In genomic region chr6:39561536-39562266, GRCh38 we compare ENCODE assay signal across 30 cellular contexts.
DNase-seq lines count a peak whose midpoint lies in the region; ATAC-seq, FAIRE-seq and TF ChIP-seq lines count a peak whose summit lies in the region.
"Had no signal": no experiment of that assay in that cellular context is flagged by ENCODE, and none has a peak within 500 bp of the region (broad histone marks: within the 10 kb centered on the region; RNA-seq: fewer than 3 reads in every experiment).

No MANE protein-coding gene starts in this region.

- peak overlapping the region in 1 of 2 experiments; percentile 6 for H2BK12ac ChIP-seq in mesenchymal stem cell (ENCODE audit: low read length in 2 of 2)

- in situ Hi-C loops in HepG2 (cut with HindIII; ENCODE audit: extremely low pct_ligation_motif_present, low pct_unique_long_range_greater_than_20kb): no loop called here

- ATAC-seq in HepG2: no peak
- ATAC-seq: CD8-positive, alpha-beta T cell; esophagus mucosa; HCT116 had no signal

- H2BK120ac ChIP-seq in mesenchymal stem cell (ENCODE audit: low read depth, low read length): no peak overlapping the region

- POLR2A ChIA-PET in HepG2 (lab: Yijun Ruan, JAX): no interaction called here

- CTCF ChIA-PET in HepG2 (lab: Yijun Ruan, JAX; ENCODE audit: low intra/inter-chr PET ratio, low total read pairs): no interaction called here
- CTCF ChIA-PET in activated naive CD4-positive, alpha-beta T cell treated with anti-CD3 and anti-CD28 coated beads for 36 hours (lab: Charles Lee): no interaction called here

- H3K4me1 ChIP-seq in liver (ENCODE audit: control insufficient read depth in 4 of 4, insufficient read depth in 4 of 4, low read length in 3 of 4) (peaks cover 0 to 8% (median under 1%) of the 10 kb centered on the region in 4 donors), HepG2 (ENCODE audit: insufficient read depth, low read length) (no peaks in the 10 kb centered on the region), mesenchymal stem cell (ENCODE audit: control insufficient read depth, insufficient read depth, low read depth, low read length) (peaks cover 2% of the 10 kb centered on the region), vagina (peaks cover 11% of the 10 kb centered on the region)

- intact Hi-C loops in HepG2 (cut with micrococcal nuclease; ENCODE audit: unreplicated experiment) (no loop called here), vagina (cut with DNase I) (no loop called here)
- intact Hi-C loops in activated naive CD4-positive, alpha-beta T cell treated with anti-CD3 and anti-CD28 coated beads for 36 hours (cut with micrococcal nuclease): no loop called here

- no peak overlapping the region for H2BK5ac ChIP-seq in mesenchymal stem cell (ENCODE audit: low read depth, low read length, poor library complexity, severe bottlenecking)

- no peaks in the 10 kb centered on the region for H3K4me1 Mint-ChIP-seq in activated naive CD4-positive, alpha-beta T cell treated with anti-CD3 and anti-CD28 coated beads for 36 hours (ENCODE audit: low read depth)
- peaks cover 5% of the 10 kb centered on the region for H3K4me1 Mint-ChIP-seq in mesothelial cell of epicardium
- H3K4me1 Mint-ChIP-seq: activated naive CD4-positive, alpha-beta T cell treated with anti-CD3 and anti-CD28 coated beads, Interleukin-2, amount 10 ng/mL, durations not matched to agents 7 days and 5 days; B cell; endodermal cell had no signal

- WGBS in liver: 33% methylated on average over 5 of the region's 5 CpGs
- WGBS in HepG2 (ENCODE audit: low lambda C conversion rate): 55% methylated on average over 5 of the region's 5 CpGs
- WGBS in mesenchymal stem cell: 89% methylated on average over 5 of the region's 5 CpGs

- no peak for DNase-seq in HepG2 (ENCODE audit: low spot score)
- peak; percentile 20 for DNase-seq in fibroblast of the aortic adventitia (ENCODE audit: low read depth)
- DNase-seq in mesenchymal stem cell: peak; percentile 45
- no peak for DNase-seq in vagina (ENCODE audit: extremely low spot score in 2 of 2)
- no peak for DNase-seq in activated naive CD4-positive, alpha-beta T cell treated with anti-CD3 and anti-CD28 coated beads for 36 hours
- DNase-seq in mesothelial cell of epicardium (ENCODE audit: low spot score in 2 of 2, unreplicated experiment in 2 of 2): no peak
- DNase-seq in DMS 273 (lab: John Stamatoyannopoulos, UW; ENCODE audit: unreplicated experiment): no peak
- DNase-seq: activated CD4-positive, alpha-beta T cell treated with anti-CD3 and anti-CD28 coated beads, Interleukin-2, amount 50 U/mL, for 4 hours; activated naive CD4-positive, alpha-beta T cell treated with anti-CD3 and anti-CD28 coated beads, Interleukin-2, amount 10 ng/mL, durations not matched to agents 7 days and 5 days; amniotic stem cell; CD8-positive, alpha-beta T cell; DMS153; endodermal cell; glutamatergic neuron; mesendoderm; NCI-H1105; NCI-H2029 treated with DMSO at 0.1 percent for 48 hours; NCI-H2227 treated with DMSO at 0.1 percent for 48 hours; NCI-H748 treated with DMSO at 0.1 percent for 48 hours; stimulated activated CD4-positive, alpha-beta T cell treated with anti-CD3 and anti-CD28 coated beads, Interleukin-2, amount 100 ng/mL, for 24 hours; T-helper 1 cell; transverse colon had no signal

- no peak overlapping the region for H4K8ac ChIP-seq in mesenchymal stem cell (ENCODE audit: low read length)

- H3K23ac ChIP-seq in mesenchymal stem cell (ENCODE audit: low read length in 2 of 2): no peak overlapping the region

- no peaks in the 10 kb centered on the region for H3K79me2 ChIP-seq in HepG2 (ENCODE audit: insufficient read depth, low read length)

- H3K9me3 ChIP-seq in liver (ENCODE audit: control insufficient read depth in 4 of 4, low read length in 3 of 4) (no peaks in the 10 kb centered on the region), HepG2 (ENCODE audit: low read length) (no peaks in the 10 kb centered on the region), mesenchymal stem cell (ENCODE audit: control insufficient read depth, low read length) (no peaks in the 10 kb centered on the region), vagina (no peaks in the 10 kb centered on the region)
- H3K9me3 ChIP-seq: neutrophil, transverse colon had no signal

- no peaks in the 10 kb centered on the region for H3K9me3 Mint-ChIP-seq in activated naive CD4-positive, alpha-beta T cell treated with anti-CD3 and anti-CD28 coated beads for 36 hours
- no peaks in the 10 kb centered on the region for H3K9me3 Mint-ChIP-seq in mesothelial cell of epicardium
- H3K9me3 Mint-ChIP-seq: activated naive CD4-positive, alpha-beta T cell treated with anti-CD3 and anti-CD28 coated beads, Interleukin-2, amount 10 ng/mL, durations not matched to agents 7 days and 5 days; activated T-helper 1 cell treated with anti-CD3 and anti-CD28 coated beads, Interleukin-12 subunit alpha, Interleukin-12 subunit beta, Interleukin-2, Interleukin-4 antibody, amounts not matched to agents 30 ng/mL and 10 ng/mL and 1 ng/mL, durations not matched to agents 14 hours and 24 hours and 36 hours; CD8-positive, alpha-beta T cell; endodermal cell had no signal

- H3K27me3 ChIP-seq in liver (ENCODE audit: control insufficient read depth in 4 of 4, insufficient read depth in 4 of 4, low read length in 3 of 4): no peaks in the 10 kb centered on the region
- H3K27me3 ChIP-seq in HepG2 (ENCODE audit: control insufficient read depth in 1 of 2, insufficient read depth in 2 of 2, low read length in 2 of 2): no peaks in the 10 kb centered on the region
- H3K27me3 ChIP-seq in mesenchymal stem cell (ENCODE audit: control insufficient read depth in 1 of 2, insufficient read depth in 1 of 2, low read length in 2 of 2): no peaks in the 10 kb centered on the region
- no peaks in the 10 kb centered on the region for H3K27me3 ChIP-seq in vagina
- H3K27me3 ChIP-seq: cardiac muscle cell, neutrophil, transverse colon had no signal

- peak overlapping the region in 1 of 2 experiments; percentile 53 for H3K4ac ChIP-seq in mesenchymal stem cell (ENCODE audit: low read depth in 1 of 2, low read length in 2 of 2)

- no peak overlapping the region for H3K18ac ChIP-seq in mesenchymal stem cell (ENCODE audit: low read depth in 1 of 2, low read length in 2 of 2)

- no peaks in the 10 kb centered on the region for H3K79me1 ChIP-seq in mesenchymal stem cell (replicated peaks; ENCODE audit: low read length, poor library complexity, severe bottlenecking)

- BruUV-seq in HepG2 (replicated peaks; lab: Mats Ljungman, UMichigan): no TSS peak

- no peak overlapping the region for H3K4me3 ChIP-seq in liver (ENCODE audit: low read depth in 1 of 3, low read length in 3 of 3)
- no peak overlapping the region for H3K4me3 ChIP-seq in HepG2 (replicated peaks in 1 of 3; ENCODE audit: insufficient read depth in 1 of 3, low read depth in 2 of 3, low read length in 3 of 3)
- H3K4me3 ChIP-seq in fibroblast of the aortic adventitia (ENCODE audit: low read depth, low read length): no peak overlapping the region
- no peak overlapping the region for H3K4me3 ChIP-seq in mesenchymal stem cell (ENCODE audit: insufficient read depth in 1 of 2, low read depth in 1 of 2, low read length in 2 of 2)
- H3K4me3 ChIP-seq in vagina: no peak overlapping the region
- H3K4me3 ChIP-seq: cardiac muscle cell, transverse colon had no signal

- no peak for TF ChIP-seq POLR2A in HepG2 (IDR thresholded peaks at IDR 0.05; ENCODE audit: insufficient read depth in 1 of 2, low read depth in 2 of 2, low read length in 2 of 2)
- TF ChIP-seq POLR2A in vagina (IDR thresholded peaks at IDR 0.05): no peak

- no peak for TF ChIP-seq CTCF in liver (IDR thresholded peaks at IDR 0.05; ENCODE audit: low read depth, low read length, missing input control)
- no peak for TF ChIP-seq CTCF in HepG2 (CRISPR knock-in tag; IDR thresholded peaks at IDR 0.05)
- no peak for TF ChIP-seq CTCF in fibroblast of the aortic adventitia (IDR thresholded peaks at IDR 0.05; ENCODE audit: insufficient read depth, low read length)
- no peak for TF ChIP-seq CTCF in vagina (IDR thresholded peaks at IDR 0.05)
- no peak for TF ChIP-seq CTCF in mesothelial cell of epicardium (IDR thresholded peaks at IDR 0.05; ENCODE audit: unreplicated experiment)

- H3K14ac ChIP-seq in mesenchymal stem cell (ENCODE audit: low read length in 2 of 2): no peak overlapping the region

- H3K4me2 ChIP-seq in HepG2 (ENCODE audit: low read depth, low read length): no peak overlapping the region
- H3K4me2 ChIP-seq in mesenchymal stem cell (ENCODE audit: low read length, poor library complexity, severe bottlenecking): no peak overlapping the region

- no peak overlapping the region for H2AFZ ChIP-seq in HepG2 (ENCODE audit: low read length)
- no peak overlapping the region for H2AFZ ChIP-seq in mesenchymal stem cell (ENCODE audit: low read depth, low read length)

- TF ChIP-seq RAD21 in liver (IDR thresholded peaks at IDR 0.05): no peak
- TF ChIP-seq RAD21 in HepG2 (CRISPR knock-in tag; IDR thresholded peaks at IDR 0.05): no peak

- H3K36me3 ChIP-seq in liver (ENCODE audit: control insufficient read depth in 4 of 4, insufficient read depth in 3 of 4, low read depth in 1 of 4, low read length in 3 of 4) (no peaks in the 10 kb centered on the region), HepG2 (replicated peaks in 1 of 2; ENCODE audit: control insufficient read depth in 1 of 2, insufficient read depth in 2 of 2, low read length in 2 of 2) (no peaks in the 10 kb centered on the region), mesenchymal stem cell (ENCODE audit: control insufficient read depth in 1 of 2, insufficient read depth in 2 of 2, low read depth in 1 of 2, low read length in 2 of 2) (no peaks in the 10 kb centered on the region), vagina (no peaks in the 10 kb centered on the region)
- H3K36me3 ChIP-seq: cardiac muscle cell, neutrophil, transverse colon had no signal

- no peak overlapping the region for H2AK5ac ChIP-seq in mesenchymal stem cell (ENCODE audit: low read length, severe bottlenecking)

- TF ChIP-seq EP300 in HepG2 (IDR thresholded peaks at IDR 0.05; ENCODE audit: low read depth in 2 of 2, low read length in 2 of 2): no peak
- TF ChIP-seq EP300 in HepG2 (CRISPR knock-in tag; IDR thresholded peaks at IDR 0.05; ENCODE audit: borderline replicate concordance): no peak

- H3K27ac ChIP-seq in liver (ENCODE audit: low read depth in 1 of 2, low read length in 2 of 2) (no peak overlapping the region), HepG2 (ENCODE audit: extremely low read length, insufficient read depth, low read length) (no peak overlapping the region), mesenchymal stem cell (ENCODE audit: low read length, poor library complexity, severe bottlenecking) (no peak overlapping the region), vagina (peak overlapping the region; percentile 3)
- H3K27ac ChIP-seq: cardiac muscle cell, neutrophil, transverse colon had no signal

- FAIRE-seq in HepG2 (lab: Jason Lieb, UNC): no peak
- FAIRE-seq: keratinocyte had no signal

- H3K27ac Mint-ChIP-seq in activated naive CD4-positive, alpha-beta T cell treated with anti-CD3 and anti-CD28 coated beads for 36 hours: no peak overlapping the region
- H3K27ac Mint-ChIP-seq in mesothelial cell of epicardium: no peak overlapping the region
- H3K27ac Mint-ChIP-seq: activated naive CD4-positive, alpha-beta T cell treated with anti-CD3 and anti-CD28 coated beads, Interleukin-2, amount 10 ng/mL, durations not matched to agents 7 days and 5 days; activated T-helper 1 cell treated with anti-CD3 and anti-CD28 coated beads, Interleukin-12 subunit alpha, Interleukin-12 subunit beta, Interleukin-2, Interleukin-4 antibody, amounts not matched to agents 30 ng/mL and 10 ng/mL and 1 ng/mL, durations not matched to agents 14 hours and 24 hours and 36 hours; B cell; CD8-positive, alpha-beta T cell; endodermal cell had no signal

- no peak overlapping the region for H3K9ac ChIP-seq in liver (ENCODE audit: low read depth in 1 of 2, low read length in 2 of 2)
- H3K9ac ChIP-seq in HepG2 (ENCODE audit: insufficient read depth, low read depth, low read length): no peak overlapping the region
- no peak overlapping the region for H3K9ac ChIP-seq in mesenchymal stem cell (ENCODE audit: low read length)

- peaks cover 9% of the 10 kb centered on the region for H3K27me3 Mint-ChIP-seq in activated naive CD4-positive, alpha-beta T cell treated with anti-CD3 and anti-CD28 coated beads for 36 hours (ENCODE audit: low read depth)
- H3K27me3 Mint-ChIP-seq in mesothelial cell of epicardium (ENCODE audit: low read depth): no peaks in the 10 kb centered on the region
- H3K27me3 Mint-ChIP-seq: activated naive CD4-positive, alpha-beta T cell treated with anti-CD3 and anti-CD28 coated beads, Interleukin-2, amount 10 ng/mL, durations not matched to agents 7 days and 5 days had no signal

- no peak overlapping the region for H2BK15ac ChIP-seq in mesenchymal stem cell (ENCODE audit: low read depth, poor library complexity, severe bottlenecking)

- H3K36me3 Mint-ChIP-seq in activated naive CD4-positive, alpha-beta T cell treated with anti-CD3 and anti-CD28 coated beads for 36 hours (ENCODE audit: low read depth): no peaks in the 10 kb centered on the region
- no peaks in the 10 kb centered on the region for H3K36me3 Mint-ChIP-seq in mesothelial cell of epicardium
- H3K36me3 Mint-ChIP-seq: activated naive CD4-positive, alpha-beta T cell treated with anti-CD3 and anti-CD28 coated beads, Interleukin-2, amount 10 ng/mL, durations not matched to agents 7 days and 5 days; CD8-positive, alpha-beta T cell had no signal

- H4K91ac ChIP-seq in mesenchymal stem cell (ENCODE audit: low read length): no peak overlapping the region

- H4K20me1 ChIP-seq in HepG2 (ENCODE audit: insufficient read depth, low read length): no peaks in the 10 kb centered on the region

- H3K4me3 Mint-ChIP-seq in activated naive CD4-positive, alpha-beta T cell treated with anti-CD3 and anti-CD28 coated beads for 36 hours: no peak overlapping the region
- H3K4me3 Mint-ChIP-seq in mesothelial cell of epicardium: no peak overlapping the region
- H3K4me3 Mint-ChIP-seq: activated naive CD4-positive, alpha-beta T cell treated with anti-CD3 and anti-CD28 coated beads, Interleukin-2, amount 10 ng/mL, durations not matched to agents 7 days and 5 days; activated T-helper 1 cell treated with anti-CD3 and anti-CD28 coated beads, Interleukin-12 subunit alpha, Interleukin-12 subunit beta, Interleukin-2, Interleukin-4 antibody, amounts not matched to agents 30 ng/mL and 10 ng/mL and 1 ng/mL, durations not matched to agents 14 hours and 24 hours and 36 hours; B cell; CD8-positive, alpha-beta T cell; endodermal cell had no signal

Comparison
In these comparisons a context has a peak if more than half of its experiments do, and no peak if none do; other contexts are left out.
1. DNase-seq: peak in fibroblast of the aortic adventitia (single experiment) and mesenchymal stem cell (single experiment); none in HepG2 (single experiment), vagina (0 of 2), activated naive CD4-positive, alpha-beta T cell treated with anti-CD3 and anti-CD28 coated beads for 36 hours (single experiment), mesothelial cell of epicardium (0 of 2) and DMS 273 (single experiment).